8 cellular contexts compared by ENCODE assay signal in genomic region chr10:96292971-96293909, GRCh38. TPM values are rescaled to one million over a fixed set of nuclear protein-coding genes. Genes with fewer than 3 reads are reported as not detected.
DNase-seq lines count a peak whose midpoint lies in the region; ATAC-seq and TF ChIP-seq lines count a peak whose summit lies in the region.

No MANE protein-coding gene starts in this region.

- TF ChIP-seq CTCF in VCaP (conservative IDR thresholded peaks at IDR 0.05), result peak; percentile 78
- TF ChIP-seq CTCF in heart left ventricle (IDR thresholded peaks at IDR 0.05), result peak; percentile 33 to 72 (median 58)
- TF ChIP-seq CTCF in smooth muscle cell (IDR thresholded peaks at IDR 0.05; ENCODE audit: borderline replicate concordance, insufficient read depth, poor library complexity, severe bottlenecking), result peak; percentile 53

- no peak overlapping the region for H3K27ac ChIP-seq in VCaP
- no peak overlapping the region for H3K27ac ChIP-seq in heart left ventricle
- no peak overlapping the region for H3K27ac ChIP-seq in smooth muscle cell (ENCODE audit: low read depth)

- H3K4me3 ChIP-seq in heart left ventricle, result no peak overlapping the region
- no peak overlapping the region for H3K4me3 ChIP-seq in smooth muscle cell

- peak; percentile 23 for DNase-seq in NCI-H2196 (lab: John Stamatoyannopoulos, UW; ENCODE audit: unreplicated experiment)
- DNase-seq in NCI-H2196 treated with DMSO at 0.1 percent for 48 hours (lab: John Stamatoyannopoulos, UW; ENCODE audit: unreplicated experiment), result no peak
- DNase-seq in M059J (ENCODE audit: low read depth), result peak; percentile 27
- DNase-seq in heart left ventricle, result no peak
- no peak for DNase-seq in smooth muscle cell (lab: John Stamatoyannopoulos, UW; ENCODE audit: unreplicated experiment)

- intact Hi-C loops in heart left ventricle (cut with DNase I), result loop anchor here in 8 of 10 donors (1.0 to 5.0 kb wide), 9 partner anchors 62 to 601 kb away; partner anchors contain the start of gene TCTN3 (in 1 of the 8)

- H3K79me2 ChIP-seq in smooth muscle cell (ENCODE audit: low read depth), result no peaks in the 10 kb centered on the region

- H4K20me1 ChIP-seq in smooth muscle cell (ENCODE audit: low read depth), result no peaks in the 10 kb centered on the region

- no peak overlapping the region for H3K9ac ChIP-seq in smooth muscle cell (ENCODE audit: low read depth)

- no peak for TF ChIP-seq POLR2A in heart left ventricle (IDR thresholded peaks at IDR 0.05)

- H3K4me1 ChIP-seq in heart left ventricle (peaks cover 0 to 5% (median 0%) of the 10 kb centered on the region in 12 donors), smooth muscle cell (ENCODE audit: low read depth) (no peaks in the 10 kb centered on the region)

- H3K9me3 ChIP-seq in heart left ventricle, result no peaks in the 10 kb centered on the region
- H3K9me3 ChIP-seq in smooth muscle cell (replicated peaks; ENCODE audit: low read depth), result no peaks in the 10 kb centered on the region

- H3K36me3 ChIP-seq in heart left ventricle (no peaks in the 10 kb centered on the region), smooth muscle cell (ENCODE audit: low read depth) (no peaks in the 10 kb centered on the region)

- H3F3A ChIP-seq in smooth muscle cell (ENCODE audit: low read depth), result no peaks in the 10 kb centered on the region

- peak; percentile 50 for ATAC-seq in GM21576 (IDR thresholded peaks at IDR 0.05; ENCODE audit: unreplicated experiment)
- ATAC-seq in heart left ventricle, result peak; percentile 66 to 83 (median 77)
- ATAC-seq in GM18519 (IDR thresholded peaks at IDR 0.05; ENCODE audit: low FRiP score, unreplicated experiment), result no peak

- WGBS in heart left ventricle, 4 donors, result 39 to 47% (median 44%) methylated on average over 7 of the region's 7 CpGs
- WGBS in smooth muscle cell (ENCODE audit: low lambda C conversion rate), result 60% methylated on average over 7 of the region's 7 CpGs

- H3K4me2 ChIP-seq in smooth muscle cell, result no peak overlapping the region

- H2AFZ ChIP-seq in smooth muscle cell (ENCODE audit: low read depth), result no peak overlapping the region

- H3K27me3 ChIP-seq in heart left ventricle, result peaks cover 0 to 40% (median 3%) of the 10 kb centered on the region in 9 donors
- H3K27me3 ChIP-seq in smooth muscle cell (ENCODE audit: low read depth), result no peaks in the 10 kb centered on the region

RNA-seq across cellular contexts. Expression of gene DNTT, which starts 11.0 kb away (rescaled TPM):
- total RNA-seq in M059J (2014; rRNA removed; shearing (Covaris generic)), result not detected in 2 replicates
- total RNA-seq in heart left ventricle (not detected), smooth muscle cell (not detected in 2 replicates)
- polyA plus RNA-seq in heart left ventricle (not detected), smooth muscle cell (not detected in 2 replicates)

RNA-seq across cellular contexts. Expression of gene BLNK, which starts 21.9 kb away (rescaled TPM):
- not detected in 2 replicates for total RNA-seq in M059J (2014; rRNA removed; shearing (Covaris generic))
- total RNA-seq in heart left ventricle (10 to 100 TPM in 1 of 9 donors, 1 to 10 TPM in 3, under 1 TPM in 4, not detected in 1; 0.25 to 11.1 (median 1.0) TPM), smooth muscle cell (1.3 and 6.1 TPM in 2 replicates)
- polyA plus RNA-seq in heart left ventricle (under 1 TPM; 0.33 to 0.80 TPM), smooth muscle cell (1.3 and 2.5 TPM in 2 replicates)

Comparison
In these comparisons a context has a peak if more than half of its experiments do, and no peak if none do; other contexts are left out.
1. DNase-seq: peak in NCI-H2196 (single experiment) and M059J (single experiment); none in NCI-H2196 treated with DMSO at 0.1 percent for 48 hours (single experiment), heart left ventricle (0 of 5) and smooth muscle cell (single experiment).
2. Peak in every context shown above with its lines, with median percentiles within 50 percentile points of each other: CTCF ChIP-seq.